30 cellular contexts compared by ENCODE assay signal in genomic region chr12:62849398-62849797, GRCh38.
"Had no signal": no experiment of that assay in that cellular context is flagged by ENCODE, and none has a peak within 500 bp of the region (broad histone marks: within the 10 kb centered on the region; RNA-seq: fewer than 3 reads in every experiment).

No MANE protein-coding gene starts in this region.

- FAIRE-seq: bronchial epithelial cell, TTC549 had no signal

- H3K4me1 ChIP-seq: adrenal gland had no signal

- H3K4me2 ChIP-seq: SK-N-SH had no signal

- H3K27me3 ChIP-seq: adrenal gland, SJCRH30 had no signal

- H3K4me1 Mint-ChIP-seq: activated CD4-positive, alpha-beta T cell treated with anti-CD3 and anti-CD28 coated beads, Interleukin-2, amount 10 ng/mL, durations not matched to agents 7 days and 5 days had no signal

- H3K27ac ChIP-seq: adrenal gland, SJCRH30 had no signal

- H3K36me3 Mint-ChIP-seq: activated CD4-positive, alpha-beta memory T cell treated with anti-CD3 and anti-CD28 coated beads for 36 hours; activated naive CD4-positive, alpha-beta T cell treated with anti-CD3 and anti-CD28 coated beads, Interleukin-2, amount 50 U/mL, for 72 hours; brain had no signal

- DNase-seq: activated CD4-positive, alpha-beta memory T cell treated with anti-CD3 and anti-CD28 coated beads for 36 hours; activated CD4-positive, alpha-beta T cell treated with anti-CD3 and anti-CD28 coated beads for 36 hours; activated CD4-positive, alpha-beta T cell treated with anti-CD3 and anti-CD28 coated beads, Interleukin-2, amount 10 ng/mL, durations not matched to agents 7 days and 5 days; activated CD8-positive, alpha-beta memory T cell treated with anti-CD3 and anti-CD28 coated beads, Interleukin-2, amount 50 U/mL, for 4 hours; activated gamma-delta T cell treated with Interleukin-2 at 50 U/mL for 16 hours; activated naive CD4-positive, alpha-beta T cell treated with anti-CD3 and anti-CD28 coated beads for 36 hours; activated T-cell treated with anti-CD3 and anti-CD28 coated beads for 4 hours; activated T-cell treated with anti-CD3 and anti-CD28 coated beads, Interleukin-2, amount 50 U/mL, for 4 hours; adrenal gland; caudate nucleus; cerebellar nuclear complex; NCI-H1092 treated with DMSO at 0.1 percent for 48 hours; NCI-H1417; NCI-H146; NCI-H187; NCI-H2029 treated with DMSO at 0.1 percent for 48 hours; NCI-H2107; NCI-H2171; NCI-H345; NCI-H524 treated with DMSO at 0.1 percent for 48 hours; SHP77; SJCRH30; SK-N-SH had no signal

- H3K4me3 Mint-ChIP-seq: activated CD4-positive, alpha-beta memory T cell treated with anti-CD3 and anti-CD28 coated beads for 36 hours; activated CD4-positive, alpha-beta T cell treated with anti-CD3 and anti-CD28 coated beads for 36 hours; activated CD4-positive, alpha-beta T cell treated with anti-CD3 and anti-CD28 coated beads, Interleukin-2, amount 10 ng/mL, durations not matched to agents 7 days and 5 days; activated naive CD4-positive, alpha-beta T cell treated with anti-CD3 and anti-CD28 coated beads for 36 hours; activated T-cell treated with anti-CD3 and anti-CD28 coated beads, Interleukin-2, amount 50 U/mL, for 4 hours; activated T-helper 1 cell treated with anti-CD3 and anti-CD28 coated beads, Interleukin-12 subunit alpha, Interleukin-12 subunit beta, Interleukin-2, Interleukin-4 antibody, amounts not matched to agents 30 ng/mL and 10 ng/mL and 1 ng/mL, durations not matched to agents 14 hours and 24 hours and 36 hours; brain; T-helper 1 cell treated with Interleukin-12 subunit alpha and Interleukin-12 subunit beta and Interleukin-4 antibody, amounts not matched to agents 30 μg/mL and 1 μg/mL, for 36 hours; T-helper 2 cell treated with Interferon-gamma antibody and Interleukin-4, amounts not matched to agents 5 μg/mL and 100 μg/mL, for 36 hours had no signal

- H3K27me3 Mint-ChIP-seq: brain had no signal

- H3K4me3 ChIP-seq: adrenal gland, SJCRH30 had no signal

- H3K9me3 ChIP-seq: adrenal gland, SJCRH30, SK-N-SH had no signal

- H3K36me3 ChIP-seq: adrenal gland, SJCRH30 had no signal

- H3K27ac Mint-ChIP-seq: activated CD4-positive, alpha-beta memory T cell treated with anti-CD3 and anti-CD28 coated beads for 36 hours; activated CD4-positive, alpha-beta T cell treated with anti-CD3 and anti-CD28 coated beads for 36 hours; activated CD4-positive, alpha-beta T cell treated with anti-CD3 and anti-CD28 coated beads, Interleukin-2, amount 10 ng/mL, durations not matched to agents 7 days and 5 days; activated naive CD4-positive, alpha-beta T cell treated with anti-CD3 and anti-CD28 coated beads for 36 hours; activated naive CD4-positive, alpha-beta T cell treated with anti-CD3 and anti-CD28 coated beads, Interleukin-2, amount 50 U/mL, for 72 hours; activated T-helper 1 cell treated with anti-CD3 and anti-CD28 coated beads, Interleukin-12 subunit alpha, Interleukin-12 subunit beta, Interleukin-2, Interleukin-4 antibody, amounts not matched to agents 30 ng/mL and 10 ng/mL and 1 ng/mL, durations not matched to agents 14 hours and 24 hours and 36 hours; T-helper 1 cell treated with Interleukin-12 subunit alpha and Interleukin-12 subunit beta and Interleukin-4 antibody, amounts not matched to agents 30 μg/mL and 1 μg/mL, for 36 hours; T-helper 2 cell treated with Interferon-gamma antibody and Interleukin-4, amounts not matched to agents 5 μg/mL and 100 μg/mL, for 36 hours had no signal

- H3K9me3 Mint-ChIP-seq: activated CD4-positive, alpha-beta memory T cell treated with anti-CD3 and anti-CD28 coated beads for 36 hours; activated CD4-positive, alpha-beta T cell treated with anti-CD3 and anti-CD28 coated beads, Interleukin-2, amount 10 ng/mL, durations not matched to agents 7 days and 5 days; activated naive CD4-positive, alpha-beta T cell treated with anti-CD3 and anti-CD28 coated beads for 36 hours; activated naive CD4-positive, alpha-beta T cell treated with anti-CD3 and anti-CD28 coated beads, Interleukin-2, amount 50 U/mL, for 72 hours; activated T-cell treated with anti-CD3 and anti-CD28 coated beads, Interleukin-2, amount 50 U/mL, for 4 hours; activated T-helper 1 cell treated with anti-CD3 and anti-CD28 coated beads, Interleukin-12 subunit alpha, Interleukin-12 subunit beta, Interleukin-2, Interleukin-4 antibody, amounts not matched to agents 30 ng/mL and 10 ng/mL and 1 ng/mL, durations not matched to agents 14 hours and 24 hours and 36 hours; brain; T-helper 1 cell treated with Interleukin-12 subunit alpha and Interleukin-12 subunit beta and Interleukin-4 antibody, amounts not matched to agents 30 μg/mL and 1 μg/mL, for 36 hours; T-helper 2 cell treated with Interferon-gamma antibody and Interleukin-4, amounts not matched to agents 5 μg/mL and 100 μg/mL, for 36 hours had no signal

- H3K9ac ChIP-seq: SK-N-SH had no signal
